8 cellular contexts compared by ENCODE assay signal in genomic region chr10:6050801-6051445, GRCh38. TPM values are rescaled to one million over a fixed set of nuclear protein-coding genes. Genes with fewer than 3 reads are reported as not detected.
A peak's percentile ranks its signal among the peaks of the same experiment; 100 is the strongest.
DNase-seq lines count a peak whose midpoint lies in the region; ATAC-seq, FAIRE-seq and TF ChIP-seq lines count a peak whose summit lies in the region.

No MANE protein-coding gene starts in this region.

- H3K4me1 ChIP-seq in A549 (peaks cover 5% of the 10 kb centered on the region; the same call in 1 of the 3 replicates), PC-3 (ENCODE audit: insufficient read depth, low read length) (peaks cover 6% of the 10 kb centered on the region; the same call in 1 of the 2 replicates)

- POLR2A ChIA-PET in A549 (lab: Yijun Ruan, JAX) (no interaction called here), PC-3 (lab: Charles Lee; ENCODE audit: unreplicated experiment) (no interaction called here)

- intact Hi-C loops in PC-3 (cut with micrococcal nuclease) = loop anchor here (2.0 to 5.0 kb wide), 2 partner anchors 39 to 102 kb away; no protein-coding TSS in a partner anchor

- H4K20me1 ChIP-seq in PC-3 (ENCODE audit: low read length) = no peaks in the 10 kb centered on the region

- ATAC-seq in A549 = peak; percentile 60 to 80
- ATAC-seq in HG02938 (IDR thresholded peaks at IDR 0.05; ENCODE audit: unreplicated experiment) = peak; percentile 67
- ATAC-seq in PC-3 = peak; percentile 83

- DNase-seq in A549 (ENCODE audit: low read depth in 1 of 2, low spot score in 1 of 2) (peak; percentile 33 to 39), GM18507 (ENCODE audit: extremely low spot score, insufficient read length, low read depth) (no peak), PC-3 (peak; percentile 44), globus pallidus (ENCODE audit: low spot score) (peak; percentile 26), NCI-H1436 (lab: John Stamatoyannopoulos, UW) (no peak)
- DNase-seq in activated T-helper 9 cell treated with anti-CD3 and anti-CD28 coated beads, Interleukin-2, amount 50 U/mL, for 16 hours (ENCODE audit: low read depth) = peak; percentile 90

- no peak for TF ChIP-seq POLR2A in A549 (IDR thresholded peaks at IDR 0.05; ENCODE audit: low read length)

- peak overlapping the region; percentile 46 to 63; a peak in 5 of 6 replicates for H3K27ac ChIP-seq in A549
- no peak overlapping the region for H3K27ac ChIP-seq in PC-3 (ENCODE audit: low read length)
- peak overlapping the region in 18 of 21 experiments; percentile 14 to 89 (median 60) for H3K27ac ChIP-seq in skin epidermis

- TF ChIP-seq RAD21 in A549 (conservative IDR thresholded peaks at IDR 0.05 in 1 of 2, IDR thresholded peaks at IDR 0.05 in 1 of 2) = peak; percentile 55 to 58

- no peaks in the 10 kb centered on the region for H3F3A ChIP-seq in PC-3 (ENCODE audit: low read length, unreplicated experiment)

- H3K4me2 ChIP-seq in A549 = peak overlapping the region; percentile 97
- H3K4me2 ChIP-seq in PC-3 (ENCODE audit: low read length) = peak overlapping the region; percentile 79

- no peak for TF ChIP-seq EP300 in A549 (IDR thresholded peaks at IDR 0.05)

- H3K9ac ChIP-seq in PC-3 (ENCODE audit: low read length) = no peak overlapping the region

- no peaks in the 10 kb centered on the region for H3K36me3 ChIP-seq in PC-3 (ENCODE audit: low read depth, low read length)

- H3K79me2 ChIP-seq in PC-3 (ENCODE audit: low read length) = no peaks in the 10 kb centered on the region

- H3K27me3 ChIP-seq in PC-3 (ENCODE audit: low read length) = peaks cover under 1% of the 10 kb centered on the region; the same call in 1 of the 2 replicates

- H3K4me3 ChIP-seq in A549 (peak overlapping the region; percentile 41), PC-3 (ENCODE audit: low read length) (peak overlapping the region; percentile 66), skin epidermis (peak overlapping the region; percentile 10 to 36 (median 24))

- 20% methylated on average over 18 of the region's 18 CpGs for WGBS in A549 (ENCODE audit: missing lambda C conversion rate)

- H2AFZ ChIP-seq in PC-3 (ENCODE audit: low read length) = peak overlapping the region; percentile 73

- no peaks in the 10 kb centered on the region for H3K9me3 ChIP-seq in A549
- H3K9me3 ChIP-seq in PC-3 (ENCODE audit: low read length) = no peaks in the 10 kb centered on the region

- CTCF ChIA-PET in A549 (lab: Yijun Ruan, JAX) = interaction anchor here (0.6 to 2.8 kb wide), 7 partner anchors 14 to 1246 kb away, joined by 3 to 11 read pairs (median 3); no protein-coding TSS in a partner anchor
- CTCF ChIA-PET in PC-3 (lab: Charles Lee) = interaction anchor here (0.6 to 0.7 kb wide), 5 partner anchors 9 to 295 kb away, joined by 3 to 9 read pairs (median 3); no protein-coding TSS in a partner anchor

- H3K9me2 ChIP-seq in PC-3 (replicated peaks; ENCODE audit: low read length) = no peaks in the 10 kb centered on the region

- BruUV-seq in PC-3 (replicated peaks; lab: Mats Ljungman, UMichigan) = no TSS peak

- FAIRE-seq in A549 (lab: Jason Lieb, UNC) (no peak), GM18507 (lab: Jason Lieb, UNC) (peak; percentile 97)

- TF ChIP-seq CTCF in A549 (IDR thresholded peaks at IDR 0.05) = peak; percentile 42
- peak; percentile 43; the same call in 1 of the 2 replicates for TF ChIP-seq CTCF in PC-3 (conservative IDR thresholded peaks at IDR 0.05; ENCODE audit: low read depth, low read length)

TF ChIP-seq in A549, 52 proteins besides CTCF, POLR2A, EP300 and RAD21:
- TF ChIP-seq SMC3 (IDR thresholded peaks at IDR 0.05) (peak; percentile 39), HOXB13 (CRISPR knock-in tag; IDR thresholded peaks at IDR 0.05; ENCODE audit: low read depth) (no peak), MAZ (IDR thresholded peaks at IDR 0.05; ENCODE audit: borderline replicate concordance, low read depth, low read length) (no peak), FOXS1 (CRISPR knock-in tag; IDR thresholded peaks at IDR 0.05) (no peak), NFE2L2 (conservative IDR thresholded peaks at IDR 0.05; ENCODE audit: low read length) (no peak), HOXA7 (CRISPR knock-in tag; IDR thresholded peaks at IDR 0.05) (no peak)

RNA-seq across cellular contexts. Expression of gene IL2RA, which starts 11.2 kb away (rescaled TPM):
- polyA plus RNA-seq in A549 (2011; rRNA removed) = not detected in 2 replicates
- polyA plus RNA-seq in A549 (2012; cell fraction: cytosol; rRNA removed) = not detected in 2 replicates
- polyA plus RNA-seq in A549 (2012; cell fraction: nucleus; rRNA removed) = not detected in 2 replicates
- polyA plus RNA-seq in A549 (2017; fragmentation: RNase III; extraction: RNeasy Plus Mini Kit Qiagen cat#74134 plus additional on column Dnase treatment) = not detected in 3 replicates
- not detected in 2 replicates for polyA minus RNA-seq in A549 (2011; rRNA and poly(A)+ RNA removed)
- not detected in 2 replicates for total RNA-seq in PC-3 (2014; rRNA removed)

RNA-seq across cellular contexts. Expression of gene RBM17, which starts 37.9 kb away (rescaled TPM):
- polyA plus RNA-seq in A549 (2011; rRNA removed) (68.0 and 75.2 TPM in 2 replicates), A549 (2017; fragmentation: RNase III; extraction: RNeasy Plus Mini Kit Qiagen cat#74134 plus additional on column Dnase treatment) (121 to 131 TPM (median 124 TPM) in 3 replicates)
- polyA plus RNA-seq in A549 (2012; cell fraction: cytosol; rRNA removed) = 42.8 and 47.4 TPM in 2 replicates
- 52.2 and 80.4 TPM in 2 replicates for polyA plus RNA-seq in A549 (2012; cell fraction: nucleus; rRNA removed)
- polyA minus RNA-seq in A549 (2011; rRNA and poly(A)+ RNA removed) = 20.4 and 25.5 TPM in 2 replicates
- total RNA-seq in PC-3 (2014; rRNA removed) = 28.4 and 42.0 TPM in 2 replicates

Comparison
In these comparisons a context has a peak if more than half of its experiments do, and no peak if none do; other contexts are left out.
1. DNase-seq: peak in A549 (2 of 2), PC-3 (single experiment), activated T-helper 9 cell treated with anti-CD3 and anti-CD28 coated beads, Interleukin-2, amount 50 U/mL, for 16 hours (single experiment) and globus pallidus (single experiment); none in GM18507 (single experiment) and NCI-H1436 (single experiment).
2. Peak in every context shown above with its lines, with median percentiles within 50 percentile points of each other: ATAC-seq and H3K4me3 ChIP-seq.